Comparison of ENCODE assay signal across 8 cellular contexts in genomic region chr16:86510465-86511261, GRCh38. TPM values are rescaled to one million over a fixed set of nuclear protein-coding genes. Genes with fewer than 3 reads are reported as not detected.
A peak's percentile ranks its signal among the peaks of the same experiment; 100 is the strongest.
DNase-seq lines count a peak whose midpoint lies in the region; ATAC-seq and TF ChIP-seq lines count a peak whose summit lies in the region.

Gene FOXF1 (plus strand): TSS chr16:86510527. CDS start chr16:86510570, 43 bp downstream.

- H3K9ac ChIP-seq in HUES6 (ENCODE audit: low read length): peak within 1 kb of the TSS; percentile 39

- H3K27ac ChIP-seq in HUES6 (ENCODE audit: low read depth, low read length): no peak within 1 kb of the TSS
- peak within 1 kb of the TSS; percentile 25 to 80 for H3K27ac ChIP-seq in coronary artery

- peaks cover 99% of the 10 kb centered on the region for H3K27me3 ChIP-seq in HUES6 (ENCODE audit: control insufficient read depth, insufficient read depth, low read length)

- intact Hi-C loops in mucosa of descending colon (cut with DNase I, micrococcal nuclease): loop anchor here in 1 of 2 donors (10.0 kb wide), 2 partner anchors 436 to 686 kb away; no protein-coding TSS in a partner anchor

- H3K4me1 ChIP-seq in HUES6 (ENCODE audit: control insufficient read depth, insufficient read depth, low read length) (peaks cover 53% of the 10 kb centered on the region), mucosa of descending colon (ENCODE audit: low read depth) (peaks cover 7% of the 10 kb centered on the region)

- TF ChIP-seq CTCF in AG09309 (IDR thresholded peaks at IDR 0.05; ENCODE audit: control insufficient read depth, insufficient read depth, low read depth, low read length, missing control alignments) (no peak), coronary artery (IDR thresholded peaks at IDR 0.05) (no peak), mucosa of descending colon (IDR thresholded peaks at IDR 0.05) (no peak)

- H3K4me3 ChIP-seq in AG09309 (ENCODE audit: control insufficient read depth, low read depth, low read length): peak within 1 kb of the TSS; percentile 73
- H3K4me3 ChIP-seq in HUES6 (ENCODE audit: low read depth, low read length): peak within 1 kb of the TSS; percentile 56
- H3K4me3 ChIP-seq in coronary artery: peak within 1 kb of the TSS; percentile 84
- H3K4me3 ChIP-seq in mucosa of descending colon: peak within 1 kb of the TSS; percentile 36

- ATAC-seq in mucosa of descending colon: peak; percentile 54
- ATAC-seq in HG03378 (IDR thresholded peaks at IDR 0.05; ENCODE audit: unreplicated experiment): no peak
- ATAC-seq in GM21825 (IDR thresholded peaks at IDR 0.05; ENCODE audit: unreplicated experiment): no peak
- no peak for ATAC-seq in esophagus mucosa
- ATAC-seq in HG02970 (IDR thresholded peaks at IDR 0.05; ENCODE audit: low FRiP score, unreplicated experiment): no peak

- DNase-seq in AG09309 (ENCODE audit: low read depth) (no peak), coronary artery (ENCODE audit: low spot score) (no peak), mucosa of descending colon (no peak)

- H3K36me3 ChIP-seq in HUES6 (ENCODE audit: control insufficient read depth, insufficient read depth, low read length): no peaks in the 10 kb centered on the region
- H3K36me3 ChIP-seq in mucosa of descending colon (ENCODE audit: low read depth): no peaks in the 10 kb centered on the region

- H3K9me3 ChIP-seq in HUES6 (ENCODE audit: control insufficient read depth, insufficient read depth, low read depth, low read length) (no peaks in the 10 kb centered on the region), mucosa of descending colon (no peaks in the 10 kb centered on the region)

RNA-seq across cellular contexts. Expression of gene FOXF1, which starts in this region (rescaled TPM):
- total RNA-seq in mucosa of descending colon (10 to 100 TPM in 1 of 3 donors, 1 to 10 TPM in 2; 6.9 to 85.8 (median 9.9) TPM), esophagus mucosa (0.68 TPM)
